ENCODE assay signal across 19 cellular contexts in genomic region chr7:135713836-135714470, GRCh38. TPM values are rescaled to one million over a fixed set of nuclear protein-coding genes. Genes with fewer than 3 reads are reported as not detected.
DNase-seq lines count a peak whose midpoint lies in the region; TF ChIP-seq lines count a peak whose summit lies in the region.
"Had no signal": no experiment of that assay in that cellular context is flagged by ENCODE, and none has a peak within 500 bp of the region (broad histone marks: within the 10 kb centered on the region; RNA-seq: fewer than 3 reads in every experiment).

No MANE protein-coding gene starts in this region.

- H3K36me3 ChIP-seq in ACC112 (ENCODE audit: insufficient read depth, low read length) (no peaks in the 10 kb centered on the region), MG63 (no peaks in the 10 kb centered on the region), mesodermal cell (ENCODE audit: control insufficient read depth, insufficient read depth, low read length) (no peaks in the 10 kb centered on the region)
- H3K36me3 ChIP-seq: spleen, transverse colon had no signal

- H3K4me3 ChIP-seq in ACC112 (ENCODE audit: low read depth, low read length), result peak overlapping the region; percentile 23; the same call in 1 of the 2 replicates
- no peak overlapping the region for H3K4me3 ChIP-seq in MG63
- H3K4me3 ChIP-seq in coronary artery, result peak overlapping the region; percentile 30
- no peak overlapping the region for H3K4me3 ChIP-seq in mesodermal cell (ENCODE audit: extremely low read depth, insufficient read depth, low read length, poor library complexity, severe bottlenecking)
- H3K4me3 ChIP-seq: spleen, transverse colon had no signal

- peak; percentile 80 for DNase-seq in MG63
- no peak for DNase-seq in coronary artery (ENCODE audit: low spot score)
- DNase-seq in SW 1271 (lab: John Stamatoyannopoulos, UW), result no peak
- no peak for DNase-seq in NCI-H1436 (lab: John Stamatoyannopoulos, UW)
- no peak for DNase-seq in RKO (ENCODE audit: low spot score)
- DNase-seq in occipital lobe (lab: John Stamatoyannopoulos, UW), result no peak
- DNase-seq: CD4-positive, CD25-positive, alpha-beta regulatory T cell; naive B cell; SHP77; spleen; transverse colon had no signal

- 86 to 87% methylated on average over 2 to 3 of the region's 4 CpGs for WGBS in mesodermal cell (ENCODE audit: insufficient coverage in 2 of 2), 2 experiments

- H3K9me3 ChIP-seq in MG63, result no peaks in the 10 kb centered on the region
- H3K9me3 ChIP-seq in mesodermal cell (ENCODE audit: control insufficient read depth, low read length), result no peaks in the 10 kb centered on the region
- H3K9me3 ChIP-seq: spleen, transverse colon had no signal

- peak overlapping the region; percentile 59 for H3K27ac ChIP-seq in ACC112 (ENCODE audit: low read depth, low read length)
- peak overlapping the region; percentile 59 to 75 for H3K27ac ChIP-seq in coronary artery
- H3K27ac ChIP-seq in mesodermal cell (ENCODE audit: low read depth, low read length, severe bottlenecking), result peak overlapping the region; percentile 65
- H3K27ac ChIP-seq: spleen, transverse colon had no signal

- peak overlapping the region; percentile 19 for H2AFZ ChIP-seq in ACC112 (ENCODE audit: low read length, unreplicated experiment)

- H3K79me2 ChIP-seq in ACC112 (ENCODE audit: control insufficient read depth, insufficient read depth, low read length, unreplicated experiment), result no peaks in the 10 kb centered on the region

- H3K27me3 ChIP-seq in ACC112 (ENCODE audit: insufficient read depth, low read length) (no peaks in the 10 kb centered on the region), MG63 (no peaks in the 10 kb centered on the region; the same call in 1 of the 2 replicates)
- H3K27me3 ChIP-seq: transverse colon had no signal

- peaks cover 48% of the 10 kb centered on the region for H3K4me1 ChIP-seq in ACC112 (ENCODE audit: control insufficient read depth, insufficient read depth, low read length, unreplicated experiment)
- peaks cover 54% of the 10 kb centered on the region for H3K4me1 ChIP-seq in mesodermal cell (ENCODE audit: control insufficient read depth, insufficient read depth, low read length, poor library complexity, severe bottlenecking)
- H3K4me1 ChIP-seq: spleen, transverse colon had no signal

- no peak for TF ChIP-seq CTCF in coronary artery (IDR thresholded peaks at IDR 0.05)

RNA-seq across cellular contexts. Expression of gene SLC13A4, which starts 14.0 kb away (rescaled TPM):
- total RNA-seq in MG63 (2014; rRNA removed; shearing (Covaris generic); ENCODE audit: low replicate concordance), result 0.05 TPM in 1 of 2 replicates, not detected in the other
- 1.6 TPM for polyA plus RNA-seq in mesodermal cell (2013, experiment 1 of 2)
- polyA plus RNA-seq in mesodermal cell (2013, experiment 2 of 2), result 1.5 TPM
- total RNA-seq in occipital lobe, result 7.6 TPM
- total RNA-seq: A172; activated CD8-positive, alpha-beta memory T cell treated with anti-CD3 and anti-CD28 coated beads for 36 hours; activated T-helper 2 cell treated with anti-CD3 and anti-CD28 coated beads, Interferon-gamma antibody, Interleukin-2, Interleukin-4, amounts not matched to agents 10 μg/mL and 5 μg/mL and 100 μg/mL, durations not matched to agents 14 hours and 24 hours and 36 hours; CD4-positive, CD25-positive, alpha-beta regulatory T cell; HT-29 had no signal

RNA-seq across cellular contexts. Expression of gene FAM180A, which starts 34.7 kb away (rescaled TPM):
- 3.8 and 6.8 TPM in 2 replicates for total RNA-seq in MG63 (2014; rRNA removed; shearing (Covaris generic); ENCODE audit: low replicate concordance)
- not detected for polyA plus RNA-seq in mesodermal cell (2013, experiment 1 of 2)
- polyA plus RNA-seq in mesodermal cell (2013, experiment 2 of 2), result not detected
- not detected for total RNA-seq in occipital lobe
- total RNA-seq: activated CD8-positive, alpha-beta memory T cell treated with anti-CD3 and anti-CD28 coated beads for 36 hours; activated T-helper 2 cell treated with anti-CD3 and anti-CD28 coated beads, Interferon-gamma antibody, Interleukin-2, Interleukin-4, amounts not matched to agents 10 μg/mL and 5 μg/mL and 100 μg/mL, durations not matched to agents 14 hours and 24 hours and 36 hours; CD4-positive, CD25-positive, alpha-beta regulatory T cell; cerebellum; HT-29; progenitor cell of endocrine pancreas had no signal
- polyA plus RNA-seq: CD4-positive, CD25-positive, alpha-beta regulatory T cell had no signal

RNA-seq across cellular contexts. Expression of gene STMP1, which starts 51.6 kb away (rescaled TPM):
- total RNA-seq in MG63 (2014; rRNA removed; shearing (Covaris generic); ENCODE audit: low replicate concordance), result 15.0 TPM in 2 replicates
- polyA plus RNA-seq in mesodermal cell (2013, experiment 1 of 2), result 52.6 TPM
- polyA plus RNA-seq in mesodermal cell (2013, experiment 2 of 2), result 58.0 TPM
- 24.2 TPM for total RNA-seq in occipital lobe

Comparison
In these comparisons a context has a peak if more than half of its experiments do, and no peak if none do; other contexts are left out.
1. H3K4me3 ChIP-seq: peak in ACC112 (single experiment) and coronary artery (single experiment); none in MG63 (single experiment) and mesodermal cell (single experiment).
2. Peak in every context shown above with its lines, with median percentiles within 50 percentile points of each other: H3K27ac ChIP-seq.